ENCODE assay signal across 10 cellular contexts in genomic region chr14:95155044-95155443, GRCh38. TPM values are rescaled to one million over a fixed set of nuclear protein-coding genes. Genes with fewer than 3 reads are reported as not detected.
DNase-seq lines count a peak whose midpoint lies in the region; ATAC-seq and TF ChIP-seq lines count a peak whose summit lies in the region.
"Had no signal": no experiment of that assay in that cellular context is flagged by ENCODE, and none has a peak within 500 bp of the region (broad histone marks: within the 10 kb centered on the region; RNA-seq: fewer than 3 reads in every experiment).

No MANE protein-coding gene starts in this region.

- peak overlapping the region; percentile 82 to 97 (median 87) for H3K4me2 ChIP-seq in BLaER1 treated with 17β-estradiol and CSF1 and Interleukin-3, amounts not matched to agents 10 nM and 100 nM

- H3K9ac ChIP-seq in BLaER1 treated with 17β-estradiol and CSF1 and Interleukin-3, amounts not matched to agents 10 nM and 100 nM: peak overlapping the region; percentile 94 to 100 (median 97); a peak in 19 of 22 replicates

- no peaks in the 10 kb centered on the region for H3K9me3 ChIP-seq in BLaER1 treated with 17β-estradiol and CSF1 and Interleukin-3, amounts not matched to agents 10 nM and 100 nM (replicated peaks in 1 of 11)
- H3K9me3 ChIP-seq in naive thymus-derived CD4-positive, alpha-beta T cell (ENCODE audit: control insufficient read depth in 2 of 3, low read length in 3 of 3): no peaks in the 10 kb centered on the region

- H3K27ac ChIP-seq in BLaER1 treated with 17β-estradiol and CSF1 and Interleukin-3, amounts not matched to agents 10 nM and 100 nM: peak overlapping the region in 6 of 11 experiments; percentile 7 to 100 (median 98); a peak in 9 of 22 replicates
- peak overlapping the region; percentile 82 for H3K27ac ChIP-seq in naive thymus-derived CD4-positive, alpha-beta T cell (ENCODE audit: low read depth, low read length)

- POLR2A ChIA-PET in MCF 10A (lab: Yijun Ruan, JAX): interaction anchor here (0.7 to 3.1 kb wide), 7 partner anchors 8 to 167 kb away, joined by 3 to 12 read pairs (median 5); no protein-coding TSS in a partner anchor
- POLR2A ChIA-PET in naive thymus-derived CD4-positive, alpha-beta T cell (lab: Charles Lee): no interaction called here

- no peaks in the 10 kb centered on the region for H3K27me3 ChIP-seq in BLaER1 treated with 17β-estradiol and CSF1 and Interleukin-3, amounts not matched to agents 10 nM and 100 nM
- H3K27me3 ChIP-seq in naive thymus-derived CD4-positive, alpha-beta T cell (ENCODE audit: control insufficient read depth in 2 of 2, insufficient read depth in 2 of 2, low read length in 2 of 2): no peaks in the 10 kb centered on the region

- H3K9me3 Mint-ChIP-seq in IgD-negative memory B cell (no peaks in the 10 kb centered on the region), MCF 10A (ENCODE audit: unreplicated experiment) (no peaks in the 10 kb centered on the region)
- no peaks in the 10 kb centered on the region for H3K9me3 Mint-ChIP-seq in naive thymus-derived CD4-positive, alpha-beta T cell

- peaks cover 54 to 73% (median 67%) of the 10 kb centered on the region in 10 experiments for H3K4me1 ChIP-seq in BLaER1 treated with 17β-estradiol and CSF1 and Interleukin-3, amounts not matched to agents 10 nM and 100 nM
- peaks cover 31 to 51% of the 10 kb centered on the region in 2 donors for H3K4me1 ChIP-seq in naive thymus-derived CD4-positive, alpha-beta T cell (ENCODE audit: control insufficient read depth in 2 of 2, insufficient read depth in 2 of 2, low read length in 2 of 2)

- peaks cover 1% of the 10 kb centered on the region for H3K36me3 Mint-ChIP-seq in IgD-negative memory B cell
- H3K36me3 Mint-ChIP-seq in MCF 10A (ENCODE audit: insufficient read depth, unreplicated experiment): peaks cover 17% of the 10 kb centered on the region
- peaks cover 0 to 17% (median 0%) of the 10 kb centered on the region in 5 donors for H3K36me3 Mint-ChIP-seq in naive thymus-derived CD4-positive, alpha-beta T cell

- DNase-seq in MCF 10A (ENCODE audit: unreplicated experiment): no peak
- DNase-seq in naive thymus-derived CD4-positive, alpha-beta T cell: peak in 1 of 9 donors; percentile 16
- DNase-seq in NOMO-1 treated with DMSO at 0.1 percent for 48 hours (lab: John Stamatoyannopoulos, UW; ENCODE audit: unreplicated experiment): no peak
- DNase-seq in nucleus accumbens (lab: John Stamatoyannopoulos, UW): no peak
- no peak for DNase-seq in NCI-H1930 (lab: John Stamatoyannopoulos, UW)
- DNase-seq: NCI-H1417 treated with DMSO at 0.1 percent for 48 hours, retina had no signal

- peak overlapping the region; percentile 80 to 97 (median 88); a peak in 19 of 20 replicates for H3K4me3 ChIP-seq in BLaER1 treated with 17β-estradiol and CSF1 and Interleukin-3, amounts not matched to agents 10 nM and 100 nM
- H3K4me3 ChIP-seq in naive thymus-derived CD4-positive, alpha-beta T cell (ENCODE audit: low read length): peak overlapping the region; percentile 87

- TF ChIP-seq CTCF in MCF 10A (IDR thresholded peaks at IDR 0.05; ENCODE audit: unreplicated experiment): no peak

- H3K27me3 Mint-ChIP-seq in IgD-negative memory B cell (no peaks in the 10 kb centered on the region), MCF 10A (ENCODE audit: insufficient read depth, unreplicated experiment) (no peaks in the 10 kb centered on the region)
- H3K27me3 Mint-ChIP-seq in naive thymus-derived CD4-positive, alpha-beta T cell: no peaks in the 10 kb centered on the region

- peak overlapping the region; percentile 84 to 93 (median 88) for H3K4me3 Mint-ChIP-seq in IgD-negative memory B cell
- peak overlapping the region; percentile 91 for H3K4me3 Mint-ChIP-seq in MCF 10A (ENCODE audit: unreplicated experiment)
- peak overlapping the region; percentile 71 to 94 (median 84) for H3K4me3 Mint-ChIP-seq in naive thymus-derived CD4-positive, alpha-beta T cell

- ATAC-seq in naive thymus-derived CD4-positive, alpha-beta T cell: no peak
- no peak for ATAC-seq in GM21381 (IDR thresholded peaks at IDR 0.05; ENCODE audit: unreplicated experiment)

- H3K4me1 Mint-ChIP-seq in IgD-negative memory B cell (peaks cover 34 to 49% (median 48%) of the 10 kb centered on the region in 3 donors), MCF 10A (ENCODE audit: insufficient read depth, unreplicated experiment) (peaks cover 34% of the 10 kb centered on the region)
- H3K4me1 Mint-ChIP-seq in naive thymus-derived CD4-positive, alpha-beta T cell: peaks cover 48 to 80% (median 64%) of the 10 kb centered on the region in 7 donors

- peaks cover 0 to 56% (median 36%) of the 10 kb centered on the region in 11 experiments; a peak in 11 of 22 replicates for H4K20me1 ChIP-seq in BLaER1 treated with 17β-estradiol and CSF1 and Interleukin-3, amounts not matched to agents 10 nM and 100 nM

- H3K27ac Mint-ChIP-seq in IgD-negative memory B cell (peak overlapping the region in 2 of 3 donors; percentile 70 to 73), MCF 10A (ENCODE audit: low read depth, unreplicated experiment) (no peak overlapping the region)
- H3K27ac Mint-ChIP-seq in naive thymus-derived CD4-positive, alpha-beta T cell: peak overlapping the region; percentile 21 to 91 (median 67)

- H3K36me3 ChIP-seq in BLaER1 treated with 17β-estradiol and CSF1 and Interleukin-3, amounts not matched to agents 10 nM and 100 nM: peaks cover 0 to 7% (median 0%) of the 10 kb centered on the region in 11 experiments; a peak in 7 of 22 replicates
- peaks cover 0 to 3% (median 0%) of the 10 kb centered on the region in 3 experiments for H3K36me3 ChIP-seq in naive thymus-derived CD4-positive, alpha-beta T cell (ENCODE audit: control insufficient read depth in 2 of 3, insufficient read depth in 3 of 3, low read length in 3 of 3)

- CTCF ChIA-PET in MCF 10A (lab: Yijun Ruan, JAX): interaction anchor here (1.1 kb wide), 1 partner anchor 277 kb away, joined by 3 read pairs; no protein-coding TSS in a partner anchor
- CTCF ChIA-PET in naive thymus-derived CD4-positive, alpha-beta T cell (lab: Charles Lee): no interaction called here

- intact Hi-C loops in MCF 10A (cut with micrococcal nuclease): loop anchor here (5.0 kb wide), 2 partner anchors 167 to 212 kb away; no protein-coding TSS in a partner anchor
- intact Hi-C loops in naive thymus-derived CD4-positive, alpha-beta T cell (cut with micrococcal nuclease): loop anchor here (2.0 to 10.0 kb wide), 7 partner anchors 14 to 1970 kb away; partner anchors contain the start of genes ATG2B (in 2 of the 2), GSKIP (in 2 of the 2), SYNE3 (in 2 of the 2) and DDX24 (in 1 of the 2)

- BruUV-seq in MCF 10A (replicated peaks; lab: Mats Ljungman, UMichigan): no TSS peak

RNA-seq across cellular contexts. Expression of gene DICER1, which starts 2.3 kb away (rescaled TPM):
- polyA plus RNA-seq in IgD-negative memory B cell: 17.9 TPM
- 35.6 and 48.6 TPM in 2 replicates for total RNA-seq in MCF 10A (2022)
- total RNA-seq in naive thymus-derived CD4-positive, alpha-beta T cell: 10 to 100 TPM; 61.1 to 78.2 (median 67.4) TPM
- 10 to 100 TPM; 11.0 to 18.8 TPM for polyA plus RNA-seq in naive thymus-derived CD4-positive, alpha-beta T cell
